ENCODE assay signal across 9 cellular contexts in genomic region chr15:79872358-79873017, GRCh38. TPM values are rescaled to one million over a fixed set of nuclear protein-coding genes. Genes with fewer than 3 reads are reported as not detected.
DNase-seq lines count a peak whose midpoint lies in the region; ATAC-seq lines count a peak whose summit lies in the region.
"Had no signal": no experiment of that assay in that cellular context is flagged by ENCODE, and none has a peak within 500 bp of the region (broad histone marks: within the 10 kb centered on the region; RNA-seq: fewer than 3 reads in every experiment).

No MANE protein-coding gene starts in this region.

- DNase-seq in activated T-cell treated with anti-CD3 and anti-CD28 coated beads, Interleukin-2, amount 50 U/mL, for 4 hours = no peak
- DNase-seq in activated T-cell treated with anti-CD3 and anti-CD28 coated beads, Interleukin-2, amount 50 U/mL, for 48 hours = no peak
- DNase-seq in T follicular helper cell (ENCODE audit: low read depth) (peak; percentile 28), NCI-H1417 (lab: John Stamatoyannopoulos, UW) (no peak), NCI-H2196 treated with DMSO at 0.1 percent for 48 hours (lab: John Stamatoyannopoulos, UW; ENCODE audit: unreplicated experiment) (no peak)
- DNase-seq in effector CD4-positive, alpha-beta T cell = peak; percentile 36
- DNase-seq in stimulated activated effector memory CD8-positive, alpha-beta T cell treated with anti-CD3 and anti-CD28 coated beads, Interleukin-12 subunit alpha, Interleukin-12 subunit beta, amount 100 ng/mL, for 72 hours (ENCODE audit: low spot score in 2 of 2) = no peak
- DNase-seq: NCI-H1092 treated with DMSO at 0.1 percent for 48 hours had no signal

- H3K27ac Mint-ChIP-seq in stimulated activated effector memory CD8-positive, alpha-beta T cell treated with anti-CD3 and anti-CD28 coated beads, Interleukin-12 subunit alpha, Interleukin-12 subunit beta, amount 100 ng/mL, for 72 hours = peak overlapping the region; percentile 64

- ATAC-seq in activated T-cell treated with anti-CD3 and anti-CD28 coated beads, Interleukin-2, amount 50 U/mL, for 4 hours = peak; percentile 23 to 28
- ATAC-seq in stimulated activated effector memory CD8-positive, alpha-beta T cell treated with anti-CD3 and anti-CD28 coated beads, Interleukin-12 subunit alpha, Interleukin-12 subunit beta, amount 100 ng/mL, for 72 hours = peak; percentile 73
- ATAC-seq in HG02759 (IDR thresholded peaks at IDR 0.05; ENCODE audit: unreplicated experiment) = no peak

- peaks cover 28% of the 10 kb centered on the region for H3K9me3 Mint-ChIP-seq in activated T-cell treated with anti-CD3 and anti-CD28 coated beads, Interleukin-2, amount 50 U/mL, for 4 hours
- peaks cover 17% of the 10 kb centered on the region for H3K9me3 Mint-ChIP-seq in stimulated activated effector memory CD8-positive, alpha-beta T cell treated with anti-CD3 and anti-CD28 coated beads, Interleukin-12 subunit alpha, Interleukin-12 subunit beta, amount 100 ng/mL, for 72 hours

- H3K27me3 Mint-ChIP-seq in activated T-cell treated with anti-CD3 and anti-CD28 coated beads, Interleukin-2, amount 50 U/mL, for 4 hours (ENCODE audit: low read depth) = no peaks in the 10 kb centered on the region

- no peak overlapping the region for H3K4me3 Mint-ChIP-seq in activated T-cell treated with anti-CD3 and anti-CD28 coated beads, Interleukin-2, amount 50 U/mL, for 4 hours
- H3K4me3 Mint-ChIP-seq in stimulated activated effector memory CD8-positive, alpha-beta T cell treated with anti-CD3 and anti-CD28 coated beads, Interleukin-12 subunit alpha, Interleukin-12 subunit beta, amount 100 ng/mL, for 72 hours = no peak overlapping the region

- peaks cover 24% of the 10 kb centered on the region for H3K4me1 Mint-ChIP-seq in activated T-cell treated with anti-CD3 and anti-CD28 coated beads, Interleukin-2, amount 50 U/mL, for 4 hours (ENCODE audit: low read depth)
- peaks cover 16% of the 10 kb centered on the region for H3K4me1 Mint-ChIP-seq in stimulated activated effector memory CD8-positive, alpha-beta T cell treated with anti-CD3 and anti-CD28 coated beads, Interleukin-12 subunit alpha, Interleukin-12 subunit beta, amount 100 ng/mL, for 72 hours

- peaks cover 70% of the 10 kb centered on the region for H3K36me3 Mint-ChIP-seq in activated T-cell treated with anti-CD3 and anti-CD28 coated beads, Interleukin-2, amount 50 U/mL, for 4 hours (ENCODE audit: insufficient read depth)
- peaks cover 56% of the 10 kb centered on the region for H3K36me3 Mint-ChIP-seq in stimulated activated effector memory CD8-positive, alpha-beta T cell treated with anti-CD3 and anti-CD28 coated beads, Interleukin-12 subunit alpha, Interleukin-12 subunit beta, amount 100 ng/mL, for 72 hours

RNA-seq across cellular contexts. Expression of gene MTHFS, which starts 24.3 kb away (rescaled TPM):
- 10 to 100 TPM; 30.5 to 34.8 (median 33.1) TPM for total RNA-seq in activated T-cell treated with anti-CD3 and anti-CD28 coated beads, Interleukin-2, amount 50 U/mL, for 4 hours

Comparison
In these comparisons a context has a peak if more than half of its experiments do, and no peak if none do; other contexts are left out.
1. DNase-seq: peak in T follicular helper cell (single experiment) and effector CD4-positive, alpha-beta T cell (single experiment); none in activated T-cell treated with anti-CD3 and anti-CD28 coated beads, Interleukin-2, amount 50 U/mL, for 4 hours (single experiment), activated T-cell treated with anti-CD3 and anti-CD28 coated beads, Interleukin-2, amount 50 U/mL, for 48 hours (0 of 2), stimulated activated effector memory CD8-positive, alpha-beta T cell treated with anti-CD3 and anti-CD28 coated beads, Interleukin-12 subunit alpha, Interleukin-12 subunit beta, amount 100 ng/mL, for 72 hours (0 of 2), NCI-H1417 (0 of 3) and NCI-H2196 treated with DMSO at 0.1 percent for 48 hours (single experiment).